In genomic region chr9:116959775-116960174, GRCh38 we compare ENCODE assay signal across 13 cellular contexts.
A peak's percentile ranks its signal among the peaks of the same experiment; 100 is the strongest.
DNase-seq lines count a peak whose midpoint lies in the region; ATAC-seq and TF ChIP-seq lines count a peak whose summit lies in the region.
"Had no signal": no experiment of that assay in that cellular context is flagged by ENCODE, and none has a peak within 500 bp of the region (broad histone marks: within the 10 kb centered on the region; RNA-seq: fewer than 3 reads in every experiment).

No MANE protein-coding gene starts in this region.

- peak; percentile 30 for DNase-seq in DMS79 treated with DMSO at 0.1 percent for 48 hours (lab: John Stamatoyannopoulos, UW)
- peak; percentile 38 for DNase-seq in H9
- peak; percentile 41 for DNase-seq in WERI-Rb-1
- peak; percentile 9 for DNase-seq in mesendoderm
- DNase-seq in endodermal cell: no peak
- no peak for DNase-seq in NCI-H526 (lab: John Stamatoyannopoulos, UW)
- DNase-seq: activated CD8-positive, alpha-beta memory T cell treated with anti-CD3 and anti-CD28 coated beads, Interleukin-2, amount 50 U/mL, for 48 hours; DMS153; left ventricle myocardium inferior; NCI-H226 had no signal

- no peaks in the 10 kb centered on the region for H3K23me2 ChIP-seq in H9 (ENCODE audit: insufficient read length, low read depth, low read length, poor library complexity, severe bottlenecking)

- H3K9me3 Mint-ChIP-seq in H9: no peaks in the 10 kb centered on the region
- H3K9me3 Mint-ChIP-seq in endodermal cell: no peaks in the 10 kb centered on the region

- H3K9me3 ChIP-seq in H9 (ENCODE audit: control insufficient read depth, low read depth, low read length) (no peaks in the 10 kb centered on the region), WERI-Rb-1 (ENCODE audit: severe bottlenecking) (no peaks in the 10 kb centered on the region), endodermal cell (ENCODE audit: control insufficient read depth, low read length) (no peaks in the 10 kb centered on the region)
- H3K9me3 ChIP-seq: body of pancreas, left ventricle myocardium inferior had no signal

- H3K27me3 Mint-ChIP-seq in H9 (ENCODE audit: low read depth) (0 out of 2 replicates have a peak, but pooled peaks cover 2% of the 10 kb centered on the region), endodermal cell (ENCODE audit: insufficient read depth) (peaks cover 9% of the 10 kb centered on the region)

- H3K14ac ChIP-seq in H9 (ENCODE audit: insufficient read depth, low read length): no peak overlapping the region

- no peak overlapping the region for H3K4me3 ChIP-seq in WERI-Rb-1 (ENCODE audit: low read depth, low read length)
- H3K4me3 ChIP-seq in mesendoderm (ENCODE audit: low read length): no peak overlapping the region
- no peak overlapping the region for H3K4me3 ChIP-seq in endodermal cell (ENCODE audit: low read length)
- H3K4me3 ChIP-seq: body of pancreas, left ventricle myocardium inferior had no signal

- H3K4me3 Mint-ChIP-seq in H9: no peak overlapping the region
- no peak overlapping the region for H3K4me3 Mint-ChIP-seq in endodermal cell

- H3K79me2 ChIP-seq in H9 (ENCODE audit: insufficient read depth, low read length) (no peaks in the 10 kb centered on the region), mesendoderm (ENCODE audit: control insufficient read depth, insufficient read depth, low read length) (no peaks in the 10 kb centered on the region)

- H3K4me1 ChIP-seq in H9 (ENCODE audit: insufficient read depth, low read length) (no peaks in the 10 kb centered on the region; the same call in 1 of the 2 replicates), mesendoderm (ENCODE audit: control insufficient read depth, low read depth, low read length) (peaks cover 1% of the 10 kb centered on the region), endodermal cell (ENCODE audit: control insufficient read depth, insufficient read depth, low read length) (no peaks in the 10 kb centered on the region)
- H3K4me1 ChIP-seq: body of pancreas, left ventricle myocardium inferior had no signal

- ATAC-seq in GM21529 (IDR thresholded peaks at IDR 0.05; ENCODE audit: unreplicated experiment) (no peak), HG03095 (IDR thresholded peaks at IDR 0.05; ENCODE audit: unreplicated experiment) (no peak)
- ATAC-seq: body of pancreas had no signal

- H3K4ac ChIP-seq in H9 (ENCODE audit: low read depth, low read length) (no peak overlapping the region), mesendoderm (ENCODE audit: low read depth, low read length) (no peak overlapping the region)

- no peak overlapping the region for H2AFZ ChIP-seq in H9 (ENCODE audit: low read length)

- H3T11ph ChIP-seq in H9 (ENCODE audit: low read length): no peak overlapping the region

- no peak overlapping the region for H3K56ac ChIP-seq in H9 (ENCODE audit: insufficient read length, low read depth, low read length)
- no peak overlapping the region for H3K56ac ChIP-seq in mesendoderm (ENCODE audit: low read length)

- no peak overlapping the region for H4K5ac ChIP-seq in H9 (ENCODE audit: insufficient read length, low read depth, low read length)
- H4K5ac ChIP-seq in mesendoderm (ENCODE audit: low read length): no peak overlapping the region

- H3K9ac ChIP-seq in H9 (ENCODE audit: extremely low read depth, insufficient read length, low read length): no peak overlapping the region
- no peak overlapping the region for H3K9ac ChIP-seq in mesendoderm (ENCODE audit: low read length)
- H3K9ac ChIP-seq in endodermal cell (ENCODE audit: extremely low read depth, low read length, poor library complexity, severe bottlenecking): no peak overlapping the region

- H3K4me2 ChIP-seq in H9 (ENCODE audit: insufficient read depth, insufficient read length, low read length) (no peak overlapping the region), mesendoderm (ENCODE audit: low read length) (no peak overlapping the region)

- H3K18ac ChIP-seq in H9 (ENCODE audit: insufficient read length, low read depth, low read length): no peak overlapping the region
- H3K18ac ChIP-seq in mesendoderm (ENCODE audit: low read length): no peak overlapping the region

- H2BK120ac ChIP-seq in H9 (ENCODE audit: low read depth, low read length, poor library complexity, severe bottlenecking) (no peak overlapping the region), mesendoderm (ENCODE audit: low read depth, low read length) (no peak overlapping the region)

- H3K27ac Mint-ChIP-seq in H9 (no peak overlapping the region), endodermal cell (no peak overlapping the region)

- H3K27me3 ChIP-seq in H9 (ENCODE audit: insufficient read depth, low read length) (no peaks in the 10 kb centered on the region), WERI-Rb-1 (ENCODE audit: insufficient read depth, low read depth, severe bottlenecking) (no peaks in the 10 kb centered on the region), mesendoderm (ENCODE audit: insufficient read depth, low read length, poor library complexity) (no peaks in the 10 kb centered on the region), endodermal cell (ENCODE audit: control insufficient read depth, insufficient read depth, low read length, poor library complexity, severe bottlenecking) (no peaks in the 10 kb centered on the region)
- H3K27me3 ChIP-seq: body of pancreas had no signal

- H4K8ac ChIP-seq in H9 (replicated peaks; ENCODE audit: insufficient read length, low read depth, low read length) (no peak overlapping the region), mesendoderm (ENCODE audit: low read depth, low read length) (no peak overlapping the region)

- H3K27ac ChIP-seq in H9 (ENCODE audit: insufficient read length, low read depth, low read length): no peak overlapping the region
- no peak overlapping the region for H3K27ac ChIP-seq in WERI-Rb-1
- no peak overlapping the region for H3K27ac ChIP-seq in mesendoderm (ENCODE audit: low read depth, low read length)
- no peak overlapping the region for H3K27ac ChIP-seq in endodermal cell (ENCODE audit: low read depth, low read length)
- H3K27ac ChIP-seq: body of pancreas, left ventricle myocardium inferior had no signal

- H2BK20ac ChIP-seq in H9 (ENCODE audit: low read depth, low read length, poor library complexity, severe bottlenecking): no peak overlapping the region

- H2AK5ac ChIP-seq in H9 (ENCODE audit: insufficient read length, low read length) (no peak overlapping the region), mesendoderm (ENCODE audit: low read length) (no peak overlapping the region)

- H2BK5ac ChIP-seq in H9 (ENCODE audit: insufficient read length, low read length) (no peak overlapping the region), mesendoderm (ENCODE audit: low read length) (no peak overlapping the region)

- TF ChIP-seq CTCF in H9 (conservative IDR thresholded peaks at IDR 0.05): no peak
- no peak for TF ChIP-seq CTCF in WERI-Rb-1 (IDR thresholded peaks at IDR 0.05; ENCODE audit: low read depth, low read length)
- TF ChIP-seq CTCF in endodermal cell (conservative IDR thresholded peaks at IDR 0.05): no peak

- no peak overlapping the region for H2BK12ac ChIP-seq in H9 (ENCODE audit: insufficient read length, low read depth, low read length)

- H3K36me3 ChIP-seq in WERI-Rb-1: peaks cover 7% of the 10 kb centered on the region
- no peaks in the 10 kb centered on the region for H3K36me3 ChIP-seq in mesendoderm (ENCODE audit: control insufficient read depth, insufficient read depth, low read length)
- H3K36me3 ChIP-seq in endodermal cell (ENCODE audit: control insufficient read depth, insufficient read depth, low read length): no peaks in the 10 kb centered on the region
- H3K36me3 ChIP-seq: left ventricle myocardium inferior had no signal

- H3K23ac ChIP-seq in H9 (ENCODE audit: insufficient read length, low read depth, low read length) (no peak overlapping the region), mesendoderm (ENCODE audit: low read length) (no peak overlapping the region)

- H3K79me1 ChIP-seq in H9 (ENCODE audit: insufficient read depth, low read depth, low read length, poor library complexity, severe bottlenecking) (no peaks in the 10 kb centered on the region), mesendoderm (ENCODE audit: low read length) (no peaks in the 10 kb centered on the region)

- H4K20me1 ChIP-seq in H9 (ENCODE audit: control insufficient read depth, insufficient read depth, insufficient read length): no peaks in the 10 kb centered on the region

- no CpG with 5 or more reads among the region's 15 CpGs for WGBS in H9 (ENCODE audit: extremely low coverage, insufficient read length, low lambda C conversion rate)
- no CpG with 5 or more reads among the region's 15 CpGs for WGBS in mesendoderm (ENCODE audit: extremely low coverage, insufficient coverage, low lambda C conversion rate)
- 65 to 82% methylated on average over 9 to 15 of the region's 15 CpGs for WGBS in endodermal cell (ENCODE audit: insufficient coverage in 1 of 2, insufficient read length in 1 of 2), 2 experiments

- H3K36me3 Mint-ChIP-seq in H9 (ENCODE audit: insufficient read depth in 1 of 3, low read depth in 3 of 3) (no peaks in the 10 kb centered on the region), endodermal cell (ENCODE audit: low read depth) (no peaks in the 10 kb centered on the region)

- no peak overlapping the region for H2BK15ac ChIP-seq in H9 (ENCODE audit: low read depth, low read length)
- H2BK15ac ChIP-seq in mesendoderm (replicated peaks; ENCODE audit: low read depth): no peak overlapping the region

- no peak overlapping the region for H4K91ac ChIP-seq in H9 (ENCODE audit: insufficient read length, low read depth, low read length)

- H3K4me1 Mint-ChIP-seq in H9 (no peaks in the 10 kb centered on the region), endodermal cell (peaks cover 5% of the 10 kb centered on the region)

Comparison
In these comparisons a context has a peak if more than half of its experiments do, and no peak if none do; other contexts are left out.
1. DNase-seq: peak in DMS79 treated with DMSO at 0.1 percent for 48 hours (single experiment), H9 (single experiment), WERI-Rb-1 (single experiment) and mesendoderm (single experiment); none in endodermal cell (single experiment) and NCI-H526 (0 of 2).